27 cellular contexts compared by ENCODE assay signal in genomic region chr3:120062474-120062873, GRCh38. TPM values are rescaled to one million over a fixed set of nuclear protein-coding genes. Genes with fewer than 3 reads are reported as not detected.
DNase-seq lines count a peak whose midpoint lies in the region; ATAC-seq, FAIRE-seq and TF ChIP-seq lines count a peak whose summit lies in the region.
"Had no signal": no experiment of that assay in that cellular context is flagged by ENCODE, and none has a peak within 500 bp of the region (broad histone marks: within the 10 kb centered on the region; RNA-seq: fewer than 3 reads in every experiment).

No MANE protein-coding gene starts in this region.

- POLR2A ChIA-PET in HepG2 (lab: Yijun Ruan, JAX) = no interaction called here

- no peak overlapping the region for H3K4me2 ChIP-seq in HepG2 (ENCODE audit: low read depth, low read length)

- intact Hi-C loops in HepG2 (cut with micrococcal nuclease; ENCODE audit: unreplicated experiment) = no loop called here
- intact Hi-C loops in right lobe of liver (cut with DNase I) = no loop called here
- intact Hi-C loops in kidney (cut with DNase I) = no loop called here

- TF ChIP-seq CTCF in HepG2 (CRISPR knock-in tag; IDR thresholded peaks at IDR 0.05) (no peak), right lobe of liver (IDR thresholded peaks at IDR 0.05) (no peak), kidney (IDR thresholded peaks at IDR 0.05; ENCODE audit: borderline replicate concordance, extremely low read depth, insufficient read depth) (no peak)

- H3K9ac ChIP-seq in HepG2 (ENCODE audit: insufficient read depth, low read depth, low read length) = no peak overlapping the region
- no peak overlapping the region for H3K9ac ChIP-seq in kidney (ENCODE audit: low read length in 2 of 2)

- H3K36me3 ChIP-seq in HepG2 (replicated peaks in 1 of 2; ENCODE audit: control insufficient read depth in 1 of 2, insufficient read depth in 2 of 2, low read length in 2 of 2) = no peaks in the 10 kb centered on the region; a peak in 2 of 5 replicates
- no peaks in the 10 kb centered on the region for H3K36me3 ChIP-seq in right lobe of liver
- no peaks in the 10 kb centered on the region for H3K36me3 ChIP-seq in kidney (ENCODE audit: control insufficient read depth in 1 of 2, insufficient read depth in 2 of 2, low read length in 2 of 2)
- H3K36me3 ChIP-seq: BE2C, esophagus squamous epithelium, lower lobe of right lung, ovary, tibial artery had no signal

- H2AFZ ChIP-seq in HepG2 (ENCODE audit: low read length) = no peak overlapping the region

- no peak for TF ChIP-seq POLR2A in HepG2 (IDR thresholded peaks at IDR 0.05; ENCODE audit: insufficient read depth in 1 of 2, low read depth in 2 of 2, low read length in 2 of 2)
- TF ChIP-seq POLR2A in right lobe of liver (IDR thresholded peaks at IDR 0.05) = no peak

- no peak for ATAC-seq in HepG2
- no peak for ATAC-seq in right lobe of liver
- ATAC-seq: activated T-helper 17 cell treated with anti-CD3 and anti-CD28 coated beads, Interleukin-2, amount 50 U/mL, for 72 hours; lower lobe of right lung had no signal

- TF ChIP-seq EP300 in HepG2 (IDR thresholded peaks at IDR 0.05; ENCODE audit: low read depth in 2 of 2, low read length in 2 of 2) = no peak
- TF ChIP-seq EP300 in HepG2 (CRISPR knock-in tag; IDR thresholded peaks at IDR 0.05; ENCODE audit: borderline replicate concordance) = no peak

- H3K27ac ChIP-seq in HepG2 (ENCODE audit: extremely low read length, insufficient read depth, low read length) = no peak overlapping the region
- H3K27ac ChIP-seq in right lobe of liver = no peak overlapping the region
- H3K27ac ChIP-seq in kidney (ENCODE audit: low read depth in 2 of 2, low read length in 2 of 2) = no peak overlapping the region
- H3K27ac ChIP-seq: esophagus squamous epithelium, lower lobe of right lung, ovary, SJSA1, tibial artery had no signal

- no peaks in the 10 kb centered on the region for H3K9me3 ChIP-seq in HepG2 (ENCODE audit: low read length)
- H3K9me3 ChIP-seq in right lobe of liver = peaks cover 0 to 2% (median 0%) of the 10 kb centered on the region in 4 donors
- H3K9me3 ChIP-seq in kidney (ENCODE audit: control insufficient read depth in 1 of 2, low read length in 2 of 2) = no peaks in the 10 kb centered on the region
- H3K9me3 ChIP-seq: BE2C, esophagus squamous epithelium, lower lobe of right lung, ovary, SJSA1, tibial artery had no signal

- peaks cover 97% of the 10 kb centered on the region for H3K79me2 ChIP-seq in HepG2 (ENCODE audit: insufficient read depth, low read length)

- CTCF ChIA-PET in HepG2 (lab: Yijun Ruan, JAX; ENCODE audit: low intra/inter-chr PET ratio, low total read pairs) = no interaction called here

- in situ Hi-C loops in HepG2 (cut with HindIII; ENCODE audit: extremely low pct_ligation_motif_present, low pct_unique_long_range_greater_than_20kb) = no loop called here

- DNase-seq in HepG2 (ENCODE audit: low spot score) (no peak), right lobe of liver (no peak), amniotic epithelial cell (ENCODE audit: low read depth) (peak; percentile 22), fibroblast of peridontal ligament (ENCODE audit: extremely low read depth) (peak; percentile 8), NCI-H345 treated with DMSO at 0.1 percent for 48 hours (lab: John Stamatoyannopoulos, UW; ENCODE audit: unreplicated experiment) (no peak), NCI-H2171 treated with DMSO at 0.1 percent for 48 hours (lab: John Stamatoyannopoulos, UW) (no peak), kidney (no peak)
- DNase-seq in stimulated activated CD4-positive, alpha-beta T cell treated with anti-CD3 and anti-CD28 coated beads, Interleukin-12 subunit alpha, Interleukin-12 subunit beta, amount 100 ng/mL, for 4 hours = no peak
- DNase-seq: activated CD4-positive, alpha-beta T cell treated with anti-CD3 and anti-CD28 coated beads, Interleukin-2, amount 50 U/mL, for 48 hours; BE2C; CD8-positive, alpha-beta memory T cell; cortex of kidney; DMS 273 treated with DMSO at 0.1 percent for 48 hours; esophagus squamous epithelium; glutamatergic neuron; islet precursor cell; lower lobe of right lung; MV-4-11; NCI-H510A treated with DMSO at 0.1 percent for 48 hours; ovary; small intestine; stimulated activated CD4-positive, alpha-beta T cell treated with anti-CD3 and anti-CD28 coated beads, Interleukin-2, amount 100 ng/mL, for 24 hours; tibial artery had no signal

- H4K20me1 ChIP-seq in HepG2 (ENCODE audit: insufficient read depth, low read length) = peaks cover 17% of the 10 kb centered on the region

- H3K27me3 ChIP-seq in HepG2 (ENCODE audit: control insufficient read depth in 1 of 2, insufficient read depth in 2 of 2, low read length in 2 of 2) = no peaks in the 10 kb centered on the region
- no peaks in the 10 kb centered on the region for H3K27me3 ChIP-seq in right lobe of liver
- H3K27me3 ChIP-seq: BE2C, esophagus squamous epithelium, ovary, SJSA1, tibial artery had no signal

- no peak for FAIRE-seq in HepG2 (lab: Jason Lieb, UNC)
- FAIRE-seq in kidney (lab: Jason Lieb, UNC) = no peak
- FAIRE-seq: H54, small intestine, TTC549 had no signal

- BruUV-seq in HepG2 (replicated peaks; lab: Mats Ljungman, UMichigan) = no TSS peak

- WGBS in HepG2 (ENCODE audit: low lambda C conversion rate) = 98% methylated on average over 4 of the region's 4 CpGs
- WGBS in right lobe of liver (ENCODE audit: insufficient coverage, low coverage, low lambda C conversion rate, missing lambda C conversion rate) = 86% methylated on average over 4 of the region's 4 CpGs

- TF ChIP-seq RAD21 in HepG2 (CRISPR knock-in tag; IDR thresholded peaks at IDR 0.05) = no peak

- no peak overlapping the region for H3K4me3 ChIP-seq in HepG2 (replicated peaks in 1 of 3; ENCODE audit: insufficient read depth in 1 of 3, low read depth in 2 of 3, low read length in 3 of 3)
- H3K4me3 ChIP-seq in right lobe of liver = no peak overlapping the region
- H3K4me3 ChIP-seq in kidney (ENCODE audit: low read length in 2 of 2) = no peak overlapping the region
- H3K4me3 ChIP-seq: esophagus squamous epithelium, lower lobe of right lung, ovary, SJSA1, tibial artery had no signal

- peaks cover 9% of the 10 kb centered on the region for H3K4me1 ChIP-seq in HepG2 (ENCODE audit: insufficient read depth, low read length)
- H3K4me1 ChIP-seq in right lobe of liver = peaks cover 0 to 14% (median 0%) of the 10 kb centered on the region in 4 donors
- H3K4me1 ChIP-seq in kidney (ENCODE audit: control insufficient read depth in 1 of 2, insufficient read depth in 1 of 2, low read depth in 1 of 2, low read length in 2 of 2) = no peaks in the 10 kb centered on the region
- H3K4me1 ChIP-seq: BE2C, SJSA1 had no signal

TF ChIP-seq in HepG2, 621 proteins besides CTCF, POLR2A, EP300 and RAD21 (continues in another document):
- TF ChIP-seq THAP9 (CRISPR knock-in tag; IDR thresholded peaks at IDR 0.05; ENCODE audit: borderline replicate concordance) (no peak), MIER2 (CRISPR knock-in tag; IDR thresholded peaks at IDR 0.05) (peak; percentile 89)

RNA-seq across cellular contexts. Expression of gene GSK3B, which starts 31.8 kb away (rescaled TPM):
- 30.1 and 42.6 TPM in 2 replicates for total RNA-seq in HepG2 (2016; rRNA removed; fragmentation: Illumina TruSeq; extraction: Trizol)
- 43.4 and 48.1 TPM in 2 replicates for total RNA-seq in HepG2 (2016; cell fraction: cytosol; rRNA removed; fragmentation: Illumina TruSeq; extraction: Trizol; ENCODE audit: low read depth)
- 27.3 and 33.3 TPM in 2 replicates for total RNA-seq in HepG2 (2016; cell fraction: insoluble cytoplasmic fraction; rRNA removed; fragmentation: Illumina TruSeq; extraction: Trizol)
- total RNA-seq in HepG2 (2016; cell fraction: membrane; rRNA removed; fragmentation: Illumina TruSeq; extraction: Trizol) = 30.5 and 34.7 TPM in 2 replicates
- total RNA-seq in HepG2 (2016; cell fraction: nucleus; rRNA removed; fragmentation: Illumina TruSeq; extraction: Trizol) = 30.5 and 39.7 TPM in 2 replicates
- polyA plus RNA-seq in HepG2 (2011; rRNA removed) = 19.1 and 22.3 TPM in 2 replicates
- 11.2 and 15.3 TPM in 2 replicates for polyA plus RNA-seq in HepG2 (2011; cell fraction: cytosol; rRNA removed)
- polyA plus RNA-seq in HepG2 (2011; cell fraction: nucleus; rRNA removed) = 8.4 and 11.1 TPM in 2 replicates
- 14.8 and 15.1 TPM in 2 replicates for polyA plus RNA-seq in HepG2 (2012)
- polyA plus RNA-seq in HepG2 (2016; cell fraction: cytosol; fragmentation: Illumina TruSeq; extraction: Trizol; ENCODE audit: low read depth) = 4.8 and 7.7 TPM in 2 replicates
- 27.1 and 32.0 TPM in 2 replicates for polyA plus RNA-seq in HepG2 (2016; cell fraction: insoluble cytoplasmic fraction; fragmentation: Illumina TruSeq; extraction: Trizol; ENCODE audit: low read depth)
- polyA plus RNA-seq in HepG2 (2016; cell fraction: membrane; fragmentation: Illumina TruSeq; extraction: Trizol; ENCODE audit: low read depth) = 13.0 and 17.1 TPM in 2 replicates
- polyA plus RNA-seq in HepG2 (2016; cell fraction: nucleus; fragmentation: Illumina TruSeq; extraction: Trizol; ENCODE audit: insufficient read depth, low read depth) = 23.7 and 27.1 TPM in 2 replicates
- polyA minus RNA-seq in HepG2 (2011; rRNA and poly(A)+ RNA removed; ENCODE audit: low replicate concordance) = 15.6 and 77.8 TPM in 2 replicates
- 24.6 and 34.5 TPM in 2 replicates for polyA minus RNA-seq in HepG2 (2011; cell fraction: cytosol; rRNA and poly(A)+ RNA removed)
- 61.4 and 73.0 TPM in 2 replicates for polyA minus RNA-seq in HepG2 (2011; cell fraction: nucleus; rRNA and poly(A)+ RNA removed)
- total RNA-seq in right lobe of liver = 10 to 100 TPM; 14.4 to 19.4 (median 18.4) TPM
- 52.1 TPM for total RNA-seq in kidney
- 6.4 TPM for polyA plus RNA-seq in kidney (ENCODE audit: insufficient read depth, low read depth, low replicate concordance)

Comparison
In these comparisons a context has a peak if more than half of its experiments do, and no peak if none do; other contexts are left out.
1. DNase-seq: peak in amniotic epithelial cell (single experiment) and fibroblast of peridontal ligament (single experiment); none in HepG2 (single experiment), right lobe of liver (0 of 3), NCI-H345 treated with DMSO at 0.1 percent for 48 hours (single experiment), stimulated activated CD4-positive, alpha-beta T cell treated with anti-CD3 and anti-CD28 coated beads, Interleukin-12 subunit alpha, Interleukin-12 subunit beta, amount 100 ng/mL, for 4 hours (single experiment), NCI-H2171 treated with DMSO at 0.1 percent for 48 hours (single experiment) and kidney (single experiment).